ENCODE assay signal across 8 cellular contexts in genomic region chr2:32063310-32064020, GRCh38. TPM values are rescaled to one million over a fixed set of nuclear protein-coding genes. Genes with fewer than 3 reads are reported as not detected.
A peak's percentile ranks its signal among the peaks of the same experiment; 100 is the strongest.
DNase-seq lines count a peak whose midpoint lies in the region; ATAC-seq, FAIRE-seq and TF ChIP-seq lines count a peak whose summit lies in the region.

SPAST (plus strand) TSS chr2:32063556; CDS start chr2:32063832, 276 bp downstream.

- H3K9me3 ChIP-seq in Karpas-422 (ENCODE audit: low read length) (no peaks in the 10 kb centered on the region), esophagus muscularis mucosa (no peaks in the 10 kb centered on the region), muscle layer of duodenum (ENCODE audit: control insufficient read depth in 1 of 2, low read length in 2 of 2) (no peaks in the 10 kb centered on the region)

- peak; percentile 33 to 71 (median 50) for TF ChIP-seq CTCF in esophagus muscularis mucosa (IDR thresholded peaks at IDR 0.05)

- peaks cover 38% of the 10 kb centered on the region for H3K79me2 ChIP-seq in Karpas-422 (ENCODE audit: low read length)

- peak within 1 kb of the TSS; percentile 78 for H3K9ac ChIP-seq in Karpas-422 (ENCODE audit: low read length)

- no peaks in the 10 kb centered on the region for H3K27me3 Mint-ChIP-seq in activated T-cell treated with anti-CD3 and anti-CD28 coated beads, Interleukin-2, amount 50 U/mL, for 72 hours (ENCODE audit: low read depth)

- intact Hi-C loops in esophagus muscularis mucosa (cut with DNase I): loop anchor here (1.0 to 5.0 kb wide), 3 partner anchors 23 to 104 kb away; partner anchors contain the start of genes MEMO1 and SLC30A6

- peak within 1 kb of the TSS; percentile 39 for H2AFZ ChIP-seq in Karpas-422 (ENCODE audit: low read length)

- peaks cover 34% of the 10 kb centered on the region for H3K4me1 Mint-ChIP-seq in activated T-cell treated with anti-CD3 and anti-CD28 coated beads, Interleukin-2, amount 50 U/mL, for 72 hours (ENCODE audit: low read depth)

- peak within 1 kb of the TSS; percentile 94 to 97 for H3K4me3 Mint-ChIP-seq in activated T-cell treated with anti-CD3 and anti-CD28 coated beads, Interleukin-2, amount 50 U/mL, for 72 hours

- no peaks in the 10 kb centered on the region for H3K9me2 ChIP-seq in Karpas-422 (replicated peaks; ENCODE audit: insufficient read depth, low read length)

- peaks cover 1 to 3% of the 10 kb centered on the region in 2 donors for H3K36me3 Mint-ChIP-seq in activated T-cell treated with anti-CD3 and anti-CD28 coated beads, Interleukin-2, amount 50 U/mL, for 72 hours (ENCODE audit: insufficient read depth in 2 of 2)

- ATAC-seq in GM21825 (IDR thresholded peaks at IDR 0.05; ENCODE audit: unreplicated experiment): peak; percentile 96
- ATAC-seq in activated T-cell treated with anti-CD3 and anti-CD28 coated beads, Interleukin-2, amount 50 U/mL, for 72 hours (replicated peaks in 1 of 2): peak; percentile 95 to 96

- H3K4me1 ChIP-seq in Karpas-422 (ENCODE audit: low read length): peaks cover 19% of the 10 kb centered on the region
- H3K4me1 ChIP-seq in esophagus muscularis mucosa: peaks cover 20 to 39% (median 32%) of the 10 kb centered on the region in 4 donors
- H3K4me1 ChIP-seq in muscle layer of duodenum (ENCODE audit: control insufficient read depth in 1 of 2, insufficient read depth in 2 of 2, low read length in 2 of 2): peaks cover 4 to 15% of the 10 kb centered on the region in 2 donors

- under 1% methylated on average over 32 of the region's 79 CpGs for WGBS in esophagus muscularis mucosa

- DNase-seq in Daoy (ENCODE audit: low read depth): peak; percentile 99
- peak; percentile 98 for DNase-seq in Karpas-422
- DNase-seq in RCC 7860 (ENCODE audit: low spot score): peak; percentile 94
- DNase-seq in activated T-cell treated with anti-CD3 and anti-CD28 coated beads, Interleukin-2, amount 50 U/mL, for 72 hours: peak; percentile 98
- DNase-seq in esophagus muscularis mucosa (ENCODE audit: extremely low spot score): peak; percentile 98
- peak; percentile 92 to 97 for DNase-seq in stimulated activated CD8-positive, alpha-beta memory T cell treated with anti-CD3 and anti-CD28 coated beads, Interleukin-7, amount 100 ng/mL, for 4 hours (ENCODE audit: low read depth in 2 of 2)

- H3K27me3 ChIP-seq in Karpas-422 (ENCODE audit: low read length) (no peaks in the 10 kb centered on the region), esophagus muscularis mucosa (no peaks in the 10 kb centered on the region), muscle layer of duodenum (ENCODE audit: low read depth, low read length) (no peaks in the 10 kb centered on the region)

- no peaks in the 10 kb centered on the region for H4K20me1 ChIP-seq in Karpas-422 (ENCODE audit: insufficient read depth, low read depth, low read length)

- H3K4me3 ChIP-seq in Karpas-422 (ENCODE audit: low read length) (peak within 1 kb of the TSS; percentile 85), esophagus muscularis mucosa (peak within 1 kb of the TSS; percentile 76 to 94 (median 84)), muscle layer of duodenum (ENCODE audit: low read depth in 1 of 2, low read length in 2 of 2) (peak within 1 kb of the TSS; percentile 86 to 88)

- FAIRE-seq in RCC 7860 (lab: Jason Lieb, UNC): peak; percentile 78

- H3K4me2 ChIP-seq in Karpas-422 (ENCODE audit: low read depth, low read length, poor library complexity, severe bottlenecking): peak within 1 kb of the TSS; percentile 79

- peak within 1 kb of the TSS; percentile 91 for H3K27ac Mint-ChIP-seq in activated T-cell treated with anti-CD3 and anti-CD28 coated beads, Interleukin-2, amount 50 U/mL, for 72 hours

- H3K36me3 ChIP-seq in Karpas-422 (ENCODE audit: insufficient read depth, low read length) (peaks cover 3% of the 10 kb centered on the region; the same call in 1 of the 2 replicates), esophagus muscularis mucosa (peaks cover 0 to 7% (median 6%) of the 10 kb centered on the region in 4 donors), muscle layer of duodenum (ENCODE audit: control insufficient read depth in 1 of 2, insufficient read depth in 2 of 2, low read length in 2 of 2) (no peaks in the 10 kb centered on the region)

- TF ChIP-seq EP300 in esophagus muscularis mucosa (IDR thresholded peaks at IDR 0.05): no peak

- no peaks in the 10 kb centered on the region for H3K9me3 Mint-ChIP-seq in activated T-cell treated with anti-CD3 and anti-CD28 coated beads, Interleukin-2, amount 50 U/mL, for 72 hours

- peak within 1 kb of the TSS; percentile 85 for H3K27ac ChIP-seq in Karpas-422 (ENCODE audit: low read length)
- H3K27ac ChIP-seq in esophagus muscularis mucosa (replicated peaks in 1 of 4): peak within 1 kb of the TSS; percentile 86 to 93 (median 89)
- peak within 1 kb of the TSS; percentile 77 for H3K27ac ChIP-seq in muscle layer of duodenum (ENCODE audit: low read length)

- peak; percentile 14 for TF ChIP-seq POLR2A in esophagus muscularis mucosa (IDR thresholded peaks at IDR 0.05; ENCODE audit: low read depth)

RNA-seq across cellular contexts. Expression of gene SPAST, which starts in this region (rescaled TPM):
- 25.2 and 32.5 TPM in 2 replicates for total RNA-seq in Daoy (2014; rRNA removed; shearing (Covaris generic))
- total RNA-seq in Karpas-422 (2014; rRNA removed; shearing (Covaris generic); ENCODE audit: low replicate concordance): 27.0 and 48.3 TPM in 2 replicates
- 10 to 100 TPM; 24.8 to 28.6 TPM for total RNA-seq in activated T-cell treated with anti-CD3 and anti-CD28 coated beads, Interleukin-2, amount 50 U/mL, for 72 hours
- 10 to 100 TPM; 13.3 to 16.6 (median 14.4) TPM for total RNA-seq in esophagus muscularis mucosa

Comparison
In these comparisons a context has a peak if more than half of its experiments do, and no peak if none do; other contexts are left out.
1. Peak in every context shown above with its lines: DNase-seq, ATAC-seq, H3K4me3 ChIP-seq and H3K27ac ChIP-seq.